14 cellular contexts compared by ENCODE assay signal in the genomic region with DNA sequence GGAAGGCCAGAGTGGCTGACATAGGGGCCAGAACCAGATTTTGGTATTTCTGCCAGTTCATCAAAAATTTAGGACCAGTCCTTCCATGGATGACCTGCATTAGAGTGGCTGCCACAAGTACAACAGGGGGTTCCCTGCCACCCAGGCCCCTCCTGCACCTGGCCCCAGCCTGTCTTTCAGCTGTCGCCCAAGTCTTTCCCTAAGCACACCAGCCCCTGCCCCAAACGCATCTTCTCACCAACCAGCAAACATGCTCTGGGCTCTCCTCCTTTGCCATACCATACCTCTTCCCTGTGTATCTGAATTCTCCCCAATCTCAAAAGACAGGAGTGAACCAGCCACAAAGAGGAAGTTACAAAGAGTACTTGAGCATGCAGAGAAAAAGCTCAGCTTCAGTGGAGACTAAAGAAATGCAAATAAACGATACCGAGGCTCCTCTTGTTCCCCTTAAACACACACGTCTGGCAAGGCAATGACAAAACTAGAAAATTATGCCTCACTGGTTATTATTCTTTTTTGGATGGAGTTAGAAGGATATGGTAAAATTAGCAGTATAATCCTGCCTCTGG.
A peak's percentile ranks its signal among the peaks of the same experiment; 100 is the strongest.
DNase-seq lines count a peak whose midpoint lies in the region; ATAC-seq and TF ChIP-seq lines count a peak whose summit lies in the region.
"Had no signal": no experiment of that assay in that cellular context is flagged by ENCODE, and none has a peak within 500 bp of the region (broad histone marks: within the 10 kb centered on the region; RNA-seq: fewer than 3 reads in every experiment).

No MANE protein-coding gene starts in this region.

- no peaks in the 10 kb centered on the region for H3K9me2 ChIP-seq in SK-N-SH

- no peak overlapping the region for H2AFZ ChIP-seq in SK-N-SH (ENCODE audit: low read depth)

- DNase-seq in GM12864 (ENCODE audit: low read depth) (peak; percentile 42), SKM-1 (lab: John Stamatoyannopoulos, UW; ENCODE audit: unreplicated experiment) (peak; percentile 14), cerebellar nuclear complex (lab: John Stamatoyannopoulos, UW) (no peak), occipital lobe (lab: John Stamatoyannopoulos, UW) (no peak), HUDEP-2 (lab: John Stamatoyannopoulos, UW; ENCODE audit: unreplicated experiment in 76 of 76) (no peak), SK-N-SH (no peak)
- DNase-seq: activated CD4-positive, alpha-beta T cell treated with anti-CD3 and anti-CD28 coated beads for 4 hours; activated naive CD4-positive, alpha-beta T cell treated with Interleukin-2 at 50 U/mL for 16 hours; HCEC 1CT; immature natural killer cell; nephron progenitor cell; stimulated activated CD4-positive, alpha-beta T cell treated with anti-CD3 and anti-CD28 coated beads, Interleukin-15, amount 100 ng/mL, for 24 hours had no signal

- POLR2A ChIA-PET in SK-N-SH (lab: Yijun Ruan, JAX), result no interaction called here

- TF ChIP-seq RAD21 in SK-N-SH (IDR thresholded peaks at IDR 0.05; ENCODE audit: low read length), result no peak

- TF ChIP-seq EP300 in SK-N-SH (IDR thresholded peaks at IDR 0.05; ENCODE audit: borderline replicate concordance in 1 of 2, low read depth in 1 of 2, low read length in 1 of 2), result no peak

- no peak for TF ChIP-seq CTCF in GM12864 (IDR thresholded peaks at IDR 0.05; ENCODE audit: low read depth, low read length, missing control alignments)
- no peak for TF ChIP-seq CTCF in SK-N-SH (IDR thresholded peaks at IDR 0.05)

- H3F3A ChIP-seq in SK-N-SH (replicated peaks; ENCODE audit: insufficient read depth), result no peaks in the 10 kb centered on the region

- peak; percentile 68 for ATAC-seq in GM21390 (IDR thresholded peaks at IDR 0.05; ENCODE audit: unreplicated experiment)
- peak; percentile 61 for ATAC-seq in HG03135 (IDR thresholded peaks at IDR 0.05; ENCODE audit: unreplicated experiment)

- no peaks in the 10 kb centered on the region for H3K79me2 ChIP-seq in SK-N-SH (ENCODE audit: insufficient read depth)

- no peaks in the 10 kb centered on the region for H3K4me1 ChIP-seq in SK-N-SH (ENCODE audit: control insufficient read depth in 1 of 2, insufficient read depth in 2 of 2, low read depth in 1 of 2, low read length in 1 of 2)

- no peaks in the 10 kb centered on the region for H3K36me3 ChIP-seq in SK-N-SH (replicated peaks in 1 of 2; ENCODE audit: control insufficient read depth in 1 of 2, insufficient read depth in 2 of 2, low read length in 1 of 2)

- CTCF ChIA-PET in SK-N-SH (lab: Yijun Ruan, JAX), result no interaction called here

- H3K9me3 ChIP-seq in SK-N-SH, result no peaks in the 10 kb centered on the region

- WGBS in SK-N-SH (ENCODE audit: low lambda C conversion rate), result 22% methylated on average over 5 of the region's 5 CpGs

- H3K27me3 ChIP-seq in SK-N-SH (ENCODE audit: insufficient read depth), result no peaks in the 10 kb centered on the region

- no peaks in the 10 kb centered on the region for H4K20me1 ChIP-seq in SK-N-SH (ENCODE audit: insufficient read depth)

- H3K9ac ChIP-seq in SK-N-SH, result no peak overlapping the region

- no peak overlapping the region for H3K4me2 ChIP-seq in SK-N-SH

- H3K4me3 ChIP-seq in GM12864 (ENCODE audit: low read depth, low read length) (no peak overlapping the region), SK-N-SH (ENCODE audit: low read depth in 2 of 2, low read length in 1 of 2) (no peak overlapping the region)

- H3K27ac ChIP-seq in SK-N-SH (ENCODE audit: low read depth in 2 of 2, low read length in 1 of 2), result no peak overlapping the region

TF ChIP-seq in SK-N-SH, 30 proteins besides CTCF, POLR2A, EP300 and RAD21:
- TF ChIP-seq TEAD4 (IDR thresholded peaks at IDR 0.05; ENCODE audit: borderline replicate concordance, insufficient read depth) (no peak), GABPA (IDR thresholded peaks at IDR 0.05; ENCODE audit: low read depth) (no peak), GATA2 (CRISPR knock-in tag; IDR thresholded peaks at IDR 0.05) (no peak), FOXM1 (IDR thresholded peaks at IDR 0.05; ENCODE audit: low read depth) (no peak), POLR2AphosphoS5 (IDR thresholded peaks at IDR 0.05; ENCODE audit: low read depth, low read length) (no peak), NFIC (IDR thresholded peaks at IDR 0.05; ENCODE audit: borderline replicate concordance) (no peak), RXRA (IDR thresholded peaks at IDR 0.05; ENCODE audit: borderline replicate concordance, low read depth) (no peak), ELF1 (IDR thresholded peaks at IDR 0.05) (no peak), FOSL2 (IDR thresholded peaks at IDR 0.05; ENCODE audit: borderline replicate concordance, low read depth) (no peak), FOXJ3 (CRISPR knock-in tag; IDR thresholded peaks at IDR 0.05) (no peak), SMC3 (IDR thresholded peaks at IDR 0.05; ENCODE audit: low read depth, low read length) (no peak), YY1 (IDR thresholded peaks at IDR 0.05; ENCODE audit: low read depth) (no peak), TCF12 (IDR thresholded peaks at IDR 0.05) (no peak)
- TF ChIP-seq, protein P1, sequence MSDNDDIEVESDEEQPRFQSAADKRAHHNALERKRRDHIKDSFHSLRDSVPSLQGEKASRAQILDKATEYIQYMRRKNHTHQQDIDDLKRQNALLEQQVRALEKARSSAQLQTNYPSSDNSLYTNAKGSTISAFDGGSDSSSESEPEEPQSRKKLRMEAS (IDR thresholded peaks at IDR 0.05; ENCODE audit: low read depth), result no peak
- TF ChIP-seq, protein P2, sequence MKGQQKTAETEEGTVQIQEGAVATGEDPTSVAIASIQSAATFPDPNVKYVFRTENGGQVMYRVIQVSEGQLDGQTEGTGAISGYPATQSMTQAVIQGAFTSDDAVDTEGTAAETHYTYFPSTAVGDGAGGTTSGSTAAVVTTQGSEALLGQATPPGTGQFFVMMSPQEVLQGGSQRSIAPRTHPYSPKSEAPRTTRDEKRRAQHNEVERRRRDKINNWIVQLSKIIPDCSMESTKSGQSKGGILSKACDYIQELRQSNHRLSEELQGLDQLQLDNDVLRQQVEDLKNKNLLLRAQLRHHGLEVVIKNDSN (IDR thresholded peaks at IDR 0.05; ENCODE audit: borderline replicate concordance, low read depth), result no peak
- TF ChIP-seq, protein P3, sequence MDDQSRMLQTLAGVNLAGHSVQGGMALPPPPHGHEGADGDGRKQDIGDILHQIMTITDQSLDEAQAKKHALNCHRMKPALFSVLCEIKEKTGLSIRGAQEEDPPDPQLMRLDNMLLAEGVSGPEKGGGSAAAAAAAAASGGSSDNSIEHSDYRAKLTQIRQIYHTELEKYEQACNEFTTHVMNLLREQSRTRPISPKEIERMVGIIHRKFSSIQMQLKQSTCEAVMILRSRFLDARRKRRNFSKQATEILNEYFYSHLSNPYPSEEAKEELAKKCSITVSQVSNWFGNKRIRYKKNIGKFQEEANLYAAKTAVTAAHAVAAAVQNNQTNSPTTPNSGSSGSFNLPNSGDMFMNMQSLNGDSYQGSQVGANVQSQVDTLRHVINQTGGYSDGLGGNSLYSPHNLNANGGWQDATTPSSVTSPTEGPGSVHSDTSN (IDR thresholded peaks at IDR 0.05), result no peak
- TF ChIP-seq, protein P4, sequence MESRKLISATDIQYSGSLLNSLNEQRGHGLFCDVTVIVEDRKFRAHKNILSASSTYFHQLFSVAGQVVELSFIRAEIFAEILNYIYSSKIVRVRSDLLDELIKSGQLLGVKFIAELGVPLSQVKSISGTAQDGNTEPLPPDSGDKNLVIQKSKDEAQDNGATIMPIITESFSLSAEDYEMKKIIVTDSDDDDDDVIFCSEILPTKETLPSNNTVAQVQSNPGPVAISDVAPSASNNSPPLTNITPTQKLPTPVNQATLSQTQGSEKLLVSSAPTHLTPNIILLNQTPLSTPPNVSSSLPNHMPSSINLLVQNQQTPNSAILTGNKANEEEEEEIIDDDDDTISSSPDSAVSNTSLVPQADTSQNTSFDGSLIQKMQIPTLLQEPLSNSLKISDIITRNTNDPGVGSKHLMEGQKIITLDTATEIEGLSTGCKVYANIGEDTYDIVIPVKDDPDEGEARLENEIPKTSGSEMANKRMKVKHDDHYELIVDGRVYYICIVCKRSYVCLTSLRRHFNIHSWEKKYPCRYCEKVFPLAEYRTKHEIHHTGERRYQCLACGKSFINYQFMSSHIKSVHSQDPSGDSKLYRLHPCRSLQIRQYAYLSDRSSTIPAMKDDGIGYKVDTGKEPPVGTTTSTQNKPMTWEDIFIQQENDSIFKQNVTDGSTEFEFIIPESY (IDR thresholded peaks at IDR 0.05; ENCODE audit: borderline replicate concordance, low read depth), result no peak

Comparison
In these comparisons a context has a peak if more than half of its experiments do, and no peak if none do; other contexts are left out.
1. DNase-seq: peak in GM12864 (single experiment) and SKM-1 (single experiment); none in cerebellar nuclear complex (0 of 2), occipital lobe (single experiment), HUDEP-2 (0 of 76) and SK-N-SH (single experiment).